ENCODE assay signal across 8 cellular contexts in genomic region chr12:24838531-24838950, GRCh38.
DNase-seq lines count a peak whose midpoint lies in the region; ATAC-seq lines count a peak whose summit lies in the region.

No MANE protein-coding gene starts in this region.

- H3K27me3 Mint-ChIP-seq in activated naive CD4-positive, alpha-beta T cell treated with anti-CD3 and anti-CD28 coated beads, Interleukin-2, amount 50 U/mL, for 24 hours, result peaks cover 4% of the 10 kb centered on the region
- H3K27me3 Mint-ChIP-seq in activated naive CD4-positive, alpha-beta T cell treated with anti-CD3 and anti-CD28 coated beads, Interleukin-2, amount 10 ng/mL, durations not matched to agents 7 days and 5 days, result no peaks in the 10 kb centered on the region
- no peaks in the 10 kb centered on the region for H3K27me3 Mint-ChIP-seq in T-helper 1 cell treated with Interleukin-12 subunit alpha and Interleukin-12 subunit beta and Interleukin-4 antibody, amounts not matched to agents 30 μg/mL and 1 μg/mL, for 36 hours (ENCODE audit: low read depth)

- peaks cover 22% of the 10 kb centered on the region for H3K4me1 Mint-ChIP-seq in activated naive CD4-positive, alpha-beta T cell treated with anti-CD3 and anti-CD28 coated beads, Interleukin-2, amount 50 U/mL, for 24 hours
- H3K4me1 Mint-ChIP-seq in activated naive CD4-positive, alpha-beta T cell treated with anti-CD3 and anti-CD28 coated beads, Interleukin-2, amount 10 ng/mL, durations not matched to agents 7 days and 5 days, result peaks cover 25% of the 10 kb centered on the region
- H3K4me1 Mint-ChIP-seq in T-helper 1 cell treated with Interleukin-12 subunit alpha and Interleukin-12 subunit beta and Interleukin-4 antibody, amounts not matched to agents 30 μg/mL and 1 μg/mL, for 36 hours (ENCODE audit: low read depth), result peaks cover 33% of the 10 kb centered on the region

- H3K4me3 Mint-ChIP-seq in activated naive CD4-positive, alpha-beta T cell treated with anti-CD3 and anti-CD28 coated beads, Interleukin-2, amount 50 U/mL, for 24 hours, result no peak overlapping the region
- no peak overlapping the region for H3K4me3 Mint-ChIP-seq in activated naive CD4-positive, alpha-beta T cell treated with anti-CD3 and anti-CD28 coated beads, Interleukin-2, amount 10 ng/mL, durations not matched to agents 7 days and 5 days
- H3K4me3 Mint-ChIP-seq in T-helper 1 cell treated with Interleukin-12 subunit alpha and Interleukin-12 subunit beta and Interleukin-4 antibody, amounts not matched to agents 30 μg/mL and 1 μg/mL, for 36 hours, result peak overlapping the region; percentile 49

- ATAC-seq in HG03039 (IDR thresholded peaks at IDR 0.05; ENCODE audit: unreplicated experiment), result peak; percentile 39
- ATAC-seq in left ventricle myocardium superior, result peak; percentile 96

- H3K36me3 Mint-ChIP-seq in activated naive CD4-positive, alpha-beta T cell treated with anti-CD3 and anti-CD28 coated beads, Interleukin-2, amount 50 U/mL, for 24 hours, result peaks cover 1% of the 10 kb centered on the region
- no peaks in the 10 kb centered on the region for H3K36me3 Mint-ChIP-seq in activated naive CD4-positive, alpha-beta T cell treated with anti-CD3 and anti-CD28 coated beads, Interleukin-2, amount 10 ng/mL, durations not matched to agents 7 days and 5 days
- peaks cover 4% of the 10 kb centered on the region for H3K36me3 Mint-ChIP-seq in T-helper 1 cell treated with Interleukin-12 subunit alpha and Interleukin-12 subunit beta and Interleukin-4 antibody, amounts not matched to agents 30 μg/mL and 1 μg/mL, for 36 hours (ENCODE audit: low read depth)

- H3K27ac Mint-ChIP-seq in activated naive CD4-positive, alpha-beta T cell treated with anti-CD3 and anti-CD28 coated beads, Interleukin-2, amount 50 U/mL, for 24 hours, result peak overlapping the region; percentile 20
- no peak overlapping the region for H3K27ac Mint-ChIP-seq in activated naive CD4-positive, alpha-beta T cell treated with anti-CD3 and anti-CD28 coated beads, Interleukin-2, amount 10 ng/mL, durations not matched to agents 7 days and 5 days
- H3K27ac Mint-ChIP-seq in T-helper 1 cell treated with Interleukin-12 subunit alpha and Interleukin-12 subunit beta and Interleukin-4 antibody, amounts not matched to agents 30 μg/mL and 1 μg/mL, for 36 hours, result peak overlapping the region; percentile 82

- H3K9me3 Mint-ChIP-seq in activated naive CD4-positive, alpha-beta T cell treated with anti-CD3 and anti-CD28 coated beads, Interleukin-2, amount 50 U/mL, for 24 hours, result no peaks in the 10 kb centered on the region
- H3K9me3 Mint-ChIP-seq in activated naive CD4-positive, alpha-beta T cell treated with anti-CD3 and anti-CD28 coated beads, Interleukin-2, amount 10 ng/mL, durations not matched to agents 7 days and 5 days, result no peaks in the 10 kb centered on the region
- H3K9me3 Mint-ChIP-seq in T-helper 1 cell treated with Interleukin-12 subunit alpha and Interleukin-12 subunit beta and Interleukin-4 antibody, amounts not matched to agents 30 μg/mL and 1 μg/mL, for 36 hours, result no peaks in the 10 kb centered on the region

- intact Hi-C loops in left ventricle myocardium superior (cut with micrococcal nuclease), result no loop called here

- CTCF ChIA-PET in activated naive CD4-positive, alpha-beta T cell treated with anti-CD3 and anti-CD28 coated beads, Interleukin-2, amount 10 ng/mL, durations not matched to agents 7 days and 5 days (lab: Charles Lee), result interaction anchor here (0.9 to 3.6 kb wide), 5 partner anchors 13 to 133 kb away, joined by 3 to 17 read pairs (median 3); partner anchors contain the start of gene BCAT1

- DNase-seq in activated naive CD4-positive, alpha-beta T cell treated with anti-CD3 and anti-CD28 coated beads, Interleukin-2, amount 10 ng/mL, durations not matched to agents 7 days and 5 days, result no peak
- peak; percentile 31 for DNase-seq in left ventricle myocardium superior
- DNase-seq in dermis blood vessel endothelial cell, result no peak
- no peak for DNase-seq in SW480 (ENCODE audit: low spot score)
- DNase-seq in DMS153 treated with DMSO at 0.1 percent for 48 hours (lab: John Stamatoyannopoulos, UW; ENCODE audit: unreplicated experiment), result no peak
